ENCODE assay signal across 2 cellular contexts in the genomic region with DNA sequence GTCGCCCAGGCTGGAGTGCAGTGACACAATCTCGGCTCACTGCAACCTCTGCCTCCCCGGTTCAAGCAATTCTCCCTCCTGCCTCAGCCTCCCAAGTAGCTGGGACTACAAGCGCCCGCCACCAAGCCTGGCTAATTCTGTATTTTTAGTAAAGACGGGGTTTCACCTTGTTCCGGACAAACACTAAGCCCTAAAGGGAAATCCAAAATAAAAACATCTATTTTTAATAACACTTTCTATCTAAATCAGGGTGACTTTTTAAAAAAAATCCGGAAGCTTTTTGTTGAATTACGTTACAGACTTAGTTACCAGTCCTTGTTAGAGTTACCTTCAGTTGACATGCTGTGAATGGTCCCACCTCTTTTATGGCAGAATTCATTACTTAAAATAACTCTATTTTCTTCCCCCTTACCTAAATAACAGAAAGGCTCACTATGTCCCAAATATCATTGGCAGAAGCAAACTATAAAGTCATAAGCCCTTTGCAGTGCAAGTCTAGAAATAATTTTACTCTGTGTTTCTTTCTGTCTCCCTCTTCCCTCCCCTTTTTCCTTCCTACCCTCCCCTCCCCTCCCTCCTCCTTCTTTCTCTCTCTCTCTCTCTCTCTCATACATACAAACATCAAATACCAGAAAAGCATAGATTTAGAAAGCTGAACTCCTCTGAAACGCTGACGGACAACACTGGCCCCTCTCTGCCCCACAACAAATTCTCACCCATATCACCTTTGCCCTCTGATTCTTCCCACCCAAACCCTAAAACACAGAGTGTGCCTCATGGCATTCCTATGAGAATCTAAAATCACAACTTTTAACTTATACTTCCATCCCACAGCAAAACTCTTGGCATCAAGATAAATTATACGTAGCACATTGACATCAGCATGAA.
TF ChIP-seq lines count a peak whose summit lies in the region.

No MANE protein-coding gene starts in this region.

TF ChIP-seq in A549, 52 proteins besides CTCF, POLR2A, EP300 and RAD21 (continued from another document):
- 0 out of 2 replicates have a peak, but pooled peaks have one; percentile 46 for TF ChIP-seq FOSB (CRISPR knock-in tag; IDR thresholded peaks at IDR 0.05)
- no peak for TF ChIP-seq JUNB (IDR thresholded peaks at IDR 0.05)
TF ChIP-seq in A549: peak in this region for 1.

TF ChIP-seq in IMR-90, 13 proteins besides CTCF, POLR2A, EP300 and RAD21:
- TF ChIP-seq NFE2L2 (IDR thresholded peaks at IDR 0.05; ENCODE audit: low read depth, low read length), result no peak
- TF ChIP-seq CEBPB (IDR thresholded peaks at IDR 0.05; ENCODE audit: low read depth, low read length), result no peak
- TF ChIP-seq, protein P1, sequence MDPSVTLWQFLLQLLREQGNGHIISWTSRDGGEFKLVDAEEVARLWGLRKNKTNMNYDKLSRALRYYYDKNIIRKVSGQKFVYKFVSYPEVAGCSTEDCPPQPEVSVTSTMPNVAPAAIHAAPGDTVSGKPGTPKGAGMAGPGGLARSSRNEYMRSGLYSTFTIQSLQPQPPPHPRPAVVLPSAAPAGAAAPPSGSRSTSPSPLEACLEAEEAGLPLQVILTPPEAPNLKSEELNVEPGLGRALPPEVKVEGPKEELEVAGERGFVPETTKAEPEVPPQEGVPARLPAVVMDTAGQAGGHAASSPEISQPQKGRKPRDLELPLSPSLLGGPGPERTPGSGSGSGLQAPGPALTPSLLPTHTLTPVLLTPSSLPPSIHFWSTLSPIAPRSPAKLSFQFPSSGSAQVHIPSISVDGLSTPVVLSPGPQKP (IDR thresholded peaks at IDR 0.05; ENCODE audit: borderline replicate concordance, low read depth, low read length), result no peak
- TF ChIP-seq BHLHE40 (IDR thresholded peaks at IDR 0.05; ENCODE audit: low read depth, low read length), result no peak
- peak; percentile 18; the same call in 1 of the 2 replicates for TF ChIP-seq MAZ (IDR thresholded peaks at IDR 0.05; ENCODE audit: borderline replicate concordance, low read depth, low read length)
